17 cellular contexts compared by ENCODE assay signal in genomic region chr7:130387628-130388403, GRCh38. TPM values are rescaled to one million over a fixed set of nuclear protein-coding genes. Genes with fewer than 3 reads are reported as not detected.
DNase-seq lines count a peak whose midpoint lies in the region; ATAC-seq, FAIRE-seq and TF ChIP-seq lines count a peak whose summit lies in the region.
"Had no signal": no experiment of that assay in that cellular context is flagged by ENCODE, and none has a peak within 500 bp of the region (broad histone marks: within the 10 kb centered on the region; RNA-seq: fewer than 3 reads in every experiment).

No MANE protein-coding gene starts in this region.

- no peaks in the 10 kb centered on the region for H3K27me3 ChIP-seq in pancreas

- peak; percentile 50 for DNase-seq in AG09309 (ENCODE audit: low read depth)
- peak; percentile 99 for DNase-seq in astrocyte of the cerebellum (ENCODE audit: low read depth)
- DNase-seq in glomerular visceral epithelial cell (ENCODE audit: extremely low spot score), result peak; percentile 11
- peak in 5 of 6 donors; percentile 42 to 84 (median 73) for DNase-seq in pancreas
- no peak for DNase-seq in mucosa of descending colon
- no peak for DNase-seq in cerebellar nuclear complex (lab: John Stamatoyannopoulos, UW)
- DNase-seq in NCI-H2029 (lab: John Stamatoyannopoulos, UW), result no peak
- DNase-seq: CD8-positive, alpha-beta T cell; DMS79; lower lobe of right lung; NCI-H2081 treated with DMSO at 0.1 percent for 48 hours; NCI-H748 treated with DMSO at 0.1 percent for 48 hours had no signal

- 34 to 41% methylated on average over 12 of the region's 12 CpGs for WGBS in pancreas, 2 donors

- peaks cover 0 to 7% (median 0%) of the 10 kb centered on the region in 3 donors for H3K4me1 ChIP-seq in pancreas
- no peaks in the 10 kb centered on the region for H3K4me1 ChIP-seq in mucosa of descending colon (ENCODE audit: low read depth)
- H3K4me1 ChIP-seq: lower lobe of right lung had no signal

- TF ChIP-seq CTCF in AG09309 (IDR thresholded peaks at IDR 0.05; ENCODE audit: control insufficient read depth, insufficient read depth, low read depth, low read length, missing control alignments), result no peak
- no peak for TF ChIP-seq CTCF in astrocyte of the cerebellum (IDR thresholded peaks at IDR 0.05; ENCODE audit: low read depth, low read length, missing control alignments)
- no peak for TF ChIP-seq CTCF in pancreas (IDR thresholded peaks at IDR 0.05)
- TF ChIP-seq CTCF in mucosa of descending colon (IDR thresholded peaks at IDR 0.05), result no peak

- peak overlapping the region; percentile 91 to 96 (median 96) for H3K27ac ChIP-seq in pancreas
- H3K27ac ChIP-seq: lower lobe of right lung had no signal

- no peak overlapping the region for H3K4me3 ChIP-seq in AG09309 (ENCODE audit: control insufficient read depth, low read depth, low read length)
- no peak overlapping the region for H3K4me3 ChIP-seq in astrocyte of the cerebellum (ENCODE audit: low read depth, low read length)
- no peak overlapping the region for H3K4me3 ChIP-seq in pancreas
- no peak overlapping the region for H3K4me3 ChIP-seq in mucosa of descending colon
- H3K4me3 ChIP-seq: lower lobe of right lung had no signal

- H3K36me3 ChIP-seq in pancreas, result peaks cover 0 to 19% (median 0%) of the 10 kb centered on the region in 3 donors
- no peaks in the 10 kb centered on the region for H3K36me3 ChIP-seq in mucosa of descending colon (ENCODE audit: low read depth)
- H3K36me3 ChIP-seq: lower lobe of right lung had no signal

- intact Hi-C loops in pancreas (cut with DNase I), result loop anchor here in 1 of 3 donors (5.0 kb wide), 1 partner anchor 111 kb away; no protein-coding TSS in a partner anchor
- intact Hi-C loops in mucosa of descending colon (cut with DNase I, micrococcal nuclease), result no loop called here

- in situ Hi-C loops in astrocyte of the cerebellum (cut with HindIII; ENCODE audit: low sequenced_read_pairs), result no loop called here

- no peak for FAIRE-seq in pancreas (lab: Jason Lieb, UNC)
- FAIRE-seq: frontal cortex had no signal

- H3K9me3 ChIP-seq in pancreas, result no peaks in the 10 kb centered on the region
- H3K9me3 ChIP-seq in mucosa of descending colon, result no peaks in the 10 kb centered on the region
- H3K9me3 ChIP-seq: lower lobe of right lung had no signal

- ATAC-seq in pancreas (peak; percentile 9 to 48 (median 27)), HG03520 (IDR thresholded peaks at IDR 0.05; ENCODE audit: unreplicated experiment) (no peak), mucosa of descending colon (no peak)
- ATAC-seq: CD8-positive, alpha-beta T cell; lower lobe of right lung; natural killer cell treated with Interleukin-12 subunit alpha and Interleukin-12 subunit beta and Interleukin-15 and Interleukin-18, amount 100 ng/mL, for 72 hours had no signal

RNA-seq across cellular contexts. Expression of gene CPA1, which starts 7.5 kb away (rescaled TPM):
- total RNA-seq in pancreas (over 10,000 TPM; 17,933 to 50,686 (median 40,969) TPM), mucosa of descending colon (not detected)
- polyA plus RNA-seq in pancreas, result over 10,000 TPM; 12,124 to 14,783 TPM
- total RNA-seq: CD8-positive, alpha-beta T cell; cerebellum; frontal cortex; natural killer cell treated with Interleukin-12 subunit alpha and Interleukin-12 subunit beta and Interleukin-15 and Interleukin-18, amount 100 ng/mL, for 72 hours; ureter had no signal

RNA-seq across cellular contexts. Expression of gene CPA5, which starts 43.2 kb away (rescaled TPM):
- total RNA-seq in pancreas (under 1 TPM in 2 of 6 donors, not detected in 4; 0.22 to 0.35 TPM), mucosa of descending colon (not detected)
- polyA plus RNA-seq in pancreas, result under 1 TPM; 0.09 to 0.19 TPM
- total RNA-seq: CD8-positive, alpha-beta T cell; cerebellum; frontal cortex; lower lobe of right lung; natural killer cell treated with Interleukin-12 subunit alpha and Interleukin-12 subunit beta and Interleukin-15 and Interleukin-18, amount 100 ng/mL, for 72 hours had no signal

RNA-seq across cellular contexts. Expression of gene CEP41, which starts 53.0 kb away (rescaled TPM):
- total RNA-seq in pancreas (10 to 100 TPM in 1 of 6 donors, 1 to 10 TPM in 5; 3.5 to 10.3 (median 4.5) TPM), mucosa of descending colon (1 to 10 TPM; 6.4 to 8.3 (median 6.6) TPM)
- polyA plus RNA-seq in pancreas, result 1 to 10 TPM; 1.8 to 4.9 TPM

Comparison
In these comparisons a context has a peak if more than half of its experiments do, and no peak if none do; other contexts are left out.
1. DNase-seq: peak in AG09309 (single experiment), astrocyte of the cerebellum (single experiment), glomerular visceral epithelial cell (single experiment) and pancreas (5 of 6); none in mucosa of descending colon (0 of 3), cerebellar nuclear complex (0 of 2) and NCI-H2029 (single experiment).
2. ATAC-seq: peak in pancreas (4 of 4); none in HG03520 (single experiment) and mucosa of descending colon (single experiment).
3. RNA of gene CPA1, which starts 7.5 kb away (total RNA-seq): 17,933 to 50,686 TPM in pancreas; not detected in mucosa of descending colon; every median in the first group is over 1,000 times any median in the second.